18 cellular contexts compared by ENCODE assay signal in the genomic region with DNA sequence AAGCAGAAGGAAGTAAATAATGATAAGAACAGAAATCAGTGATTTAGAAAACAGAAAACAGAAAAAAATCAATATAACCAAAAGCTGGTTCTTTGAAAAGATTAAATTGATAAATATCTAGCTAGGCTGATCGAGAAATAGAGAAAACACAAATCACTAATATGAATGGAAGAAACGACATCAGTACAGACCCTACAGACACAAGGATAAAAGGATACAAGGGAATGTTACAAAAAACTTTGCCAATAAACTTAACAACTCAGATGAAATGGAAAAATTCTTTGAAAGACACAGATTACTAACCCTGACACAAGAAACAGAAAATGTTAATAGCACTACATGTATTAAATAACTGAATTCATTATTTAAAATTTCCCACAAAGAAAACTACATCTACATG. TPM values are rescaled to one million over a fixed set of nuclear protein-coding genes. Genes with fewer than 3 reads are reported as not detected.
"Had no signal": no experiment of that assay in that cellular context is flagged by ENCODE, and none has a peak within 500 bp of the region (broad histone marks: within the 10 kb centered on the region; RNA-seq: fewer than 3 reads in every experiment).

No MANE protein-coding gene starts in this region.

- H3K36me3 ChIP-seq: adrenal gland, heart left ventricle, lower lobe of right lung, neural progenitor cell, sigmoid colon, upper lobe of right lung had no signal

- H3K9ac ChIP-seq: neural progenitor cell had no signal

- H3K4me3 Mint-ChIP-seq: activated T-cell treated with anti-CD3 and anti-CD28 coated beads, Interleukin-2, amount 50 U/mL, for 4 hours; immature natural killer cell; neural progenitor cell; stimulated activated naive CD8-positive, alpha-beta T cell treated with anti-CD3 and anti-CD28 coated beads, Interleukin-15, amount 100 ng/mL, for 72 hours had no signal

- ATAC-seq: activated T-cell treated with anti-CD3 and anti-CD28 coated beads, Interleukin-2, amount 50 U/mL, for 4 hours; heart left ventricle; left cardiac atrium; lower lobe of right lung; psoas muscle; stimulated activated naive CD8-positive, alpha-beta T cell treated with anti-CD3 and anti-CD28 coated beads, Interleukin-15, amount 100 ng/mL, for 72 hours; upper lobe of right lung had no signal

- H3K36me3 Mint-ChIP-seq: immature natural killer cell had no signal

- H3K4me3 ChIP-seq: adrenal gland, lower lobe of right lung, neural progenitor cell, psoas muscle, sigmoid colon, upper lobe of right lung had no signal

- H2AFZ ChIP-seq: neural progenitor cell had no signal

- H3K27me3 ChIP-seq: sigmoid colon, upper lobe of right lung had no signal

- H3K4me1 ChIP-seq: lower lobe of right lung had no signal

- H3K4me2 ChIP-seq: neural progenitor cell had no signal

- H3K9me3 ChIP-seq: lower lobe of right lung, upper lobe of right lung had no signal

- DNase-seq: activated CD4-positive, CD25-positive, alpha-beta regulatory T cell treated with anti-CD3 and anti-CD28 coated beads, Interleukin-2, amount 50 U/mL, for 72 hours; activated effector memory CD4-positive, alpha-beta T cell treated with Interleukin-2 at 50 U/mL for 16 hours; activated naive CD4-positive, alpha-beta T cell treated with anti-CD3 and anti-CD28 coated beads, Interleukin-2, amount 50 U/mL, for 16 hours; activated T-cell treated with anti-CD3 and anti-CD28 coated beads, Interleukin-2, amount 50 U/mL, for 4 hours; adrenal gland; caudate nucleus; foreskin melanocyte; heart left ventricle; immature natural killer cell; left cardiac atrium; lower lobe of right lung; midbrain; psoas muscle; sigmoid colon; stimulated activated CD4-positive, alpha-beta T cell treated with anti-CD3 and anti-CD28 coated beads, Interleukin-1b, Interleukin-23, amount 100 ng/mL, for 48 hours; stimulated activated naive CD8-positive, alpha-beta T cell treated with anti-CD3 and anti-CD28 coated beads, Interleukin-15, amount 100 ng/mL, for 72 hours; upper lobe of right lung had no signal

- H3K27ac Mint-ChIP-seq: immature natural killer cell; neural progenitor cell; stimulated activated naive CD8-positive, alpha-beta T cell treated with anti-CD3 and anti-CD28 coated beads, Interleukin-15, amount 100 ng/mL, for 72 hours had no signal

- H3K27ac ChIP-seq: adrenal gland, lower lobe of right lung, neural progenitor cell, psoas muscle, sigmoid colon, upper lobe of right lung had no signal

RNA-seq across cellular contexts. Expression of gene ARHGAP29, which starts 6.3 kb away (rescaled TPM):
- polyA plus RNA-seq: immature natural killer cell had no signal
